Comparison of ENCODE assay signal across 18 cellular contexts in genomic region chr10:70669732-70670317, GRCh38. TPM values are rescaled to one million over a fixed set of nuclear protein-coding genes. Genes with fewer than 3 reads are reported as not detected.
DNase-seq lines count a peak whose midpoint lies in the region; ATAC-seq and TF ChIP-seq lines count a peak whose summit lies in the region.
"Had no signal": no experiment of that assay in that cellular context is flagged by ENCODE, and none has a peak within 500 bp of the region (broad histone marks: within the 10 kb centered on the region; RNA-seq: fewer than 3 reads in every experiment).

No MANE protein-coding gene starts in this region.

- H3K18ac ChIP-seq in mesenchymal stem cell (ENCODE audit: low read depth in 1 of 2, low read length in 2 of 2): no peak overlapping the region

- intact Hi-C loops in Calu3 (cut with micrococcal nuclease; ENCODE audit: unreplicated experiment): no loop called here

- H2BK12ac ChIP-seq in mesenchymal stem cell (ENCODE audit: low read length in 2 of 2): no peak overlapping the region

- ATAC-seq in GM18870 (IDR thresholded peaks at IDR 0.05; ENCODE audit: unreplicated experiment): no peak

- H3K4me1 Mint-ChIP-seq in Calu3 (ENCODE audit: low read depth, unreplicated experiment): peaks cover 8% of the 10 kb centered on the region
- peaks cover 40% of the 10 kb centered on the region for H3K4me1 Mint-ChIP-seq in chondrocyte (ENCODE audit: low read depth)

- no peak overlapping the region for H3K4ac ChIP-seq in mesenchymal stem cell (ENCODE audit: low read depth in 1 of 2, low read length in 2 of 2)

- H4K8ac ChIP-seq in mesenchymal stem cell (ENCODE audit: low read length): no peak overlapping the region

- H3K9ac ChIP-seq in mesenchymal stem cell (ENCODE audit: low read length): no peak overlapping the region
- H3K9ac ChIP-seq: BLaER1 treated with 17β-estradiol and CSF1 and Interleukin-3, amounts not matched to agents 10 nM and 100 nM; GM23248 had no signal

- H3K9me3 ChIP-seq in mesenchymal stem cell (ENCODE audit: control insufficient read depth, low read length) (no peaks in the 10 kb centered on the region), hepatocyte (ENCODE audit: low read depth) (no peaks in the 10 kb centered on the region)
- H3K9me3 ChIP-seq: HAP-1 had no signal

- H3K27me3 ChIP-seq in mesenchymal stem cell (ENCODE audit: control insufficient read depth in 1 of 2, insufficient read depth in 1 of 2, low read length in 2 of 2): no peaks in the 10 kb centered on the region
- peaks cover 35% of the 10 kb centered on the region for H3K27me3 ChIP-seq in hepatocyte

- H3K79me2 ChIP-seq in hepatocyte: no peaks in the 10 kb centered on the region

- H3K4me2 ChIP-seq in mesenchymal stem cell (ENCODE audit: low read length, poor library complexity, severe bottlenecking): no peak overlapping the region
- no peak overlapping the region for H3K4me2 ChIP-seq in hepatocyte

- BruUV-seq in Calu3 (replicated peaks; lab: Mats Ljungman, UMichigan): no TSS peak

- WGBS in mesenchymal stem cell: 73% methylated on average over 7 of the region's 7 CpGs
- 81% methylated on average over 7 of the region's 7 CpGs for WGBS in hepatocyte (ENCODE audit: low lambda C conversion rate, missing lambda C conversion rate)

- H3K9me2 ChIP-seq in hepatocyte (replicated peaks; ENCODE audit: insufficient read depth): no peaks in the 10 kb centered on the region

- no peak overlapping the region for H2BK120ac ChIP-seq in mesenchymal stem cell (ENCODE audit: low read depth, low read length)

- H3K27ac Mint-ChIP-seq in Calu3 (ENCODE audit: unreplicated experiment) (peak overlapping the region; percentile 15), chondrocyte (ENCODE audit: unreplicated experiment) (no peak overlapping the region)
- H3K27ac Mint-ChIP-seq: CD4-positive, CD25-positive, alpha-beta regulatory T cell; IgD-negative memory B cell had no signal

- H3K36me3 Mint-ChIP-seq in Calu3 (ENCODE audit: insufficient read depth, unreplicated experiment): no peaks in the 10 kb centered on the region
- peaks cover 1% of the 10 kb centered on the region for H3K36me3 Mint-ChIP-seq in chondrocyte (ENCODE audit: low read depth)
- H3K36me3 Mint-ChIP-seq: CD4-positive, CD25-positive, alpha-beta regulatory T cell; IgD-negative memory B cell had no signal

- peaks cover 2% of the 10 kb centered on the region for H3K79me1 ChIP-seq in mesenchymal stem cell (replicated peaks; ENCODE audit: low read length, poor library complexity, severe bottlenecking)

- H3K27me3 Mint-ChIP-seq in Calu3 (ENCODE audit: unreplicated experiment): peaks cover 79% of the 10 kb centered on the region
- H3K27me3 Mint-ChIP-seq in chondrocyte (ENCODE audit: low read depth): peaks cover 3% of the 10 kb centered on the region

- no peak overlapping the region for H3K23ac ChIP-seq in mesenchymal stem cell (ENCODE audit: low read length in 2 of 2)

- peaks cover 6 to 7% of the 10 kb centered on the region in 2 experiments for H3K36me3 ChIP-seq in mesenchymal stem cell (ENCODE audit: control insufficient read depth in 1 of 2, insufficient read depth in 2 of 2, low read depth in 1 of 2, low read length in 2 of 2)
- no peaks in the 10 kb centered on the region for H3K36me3 ChIP-seq in hepatocyte (replicated peaks; ENCODE audit: insufficient read depth, low read depth)
- H3K36me3 ChIP-seq: BLaER1 treated with 17β-estradiol and CSF1 and Interleukin-3, amounts not matched to agents 10 nM and 100 nM; HAP-1 had no signal

- no peak for DNase-seq in Calu3
- DNase-seq in chondrocyte (ENCODE audit: low spot score): peak; percentile 48
- DNase-seq in mesenchymal stem cell: no peak
- DNase-seq in substantia nigra (lab: John Stamatoyannopoulos, UW): no peak
- DNase-seq in EL: no peak
- no peak for DNase-seq in stimulated activated CD4-positive, alpha-beta T cell treated with anti-CD3 and anti-CD28 coated beads, Interleukin-15, amount 100 ng/mL, for 24 hours
- no peak for DNase-seq in hepatocyte (ENCODE audit: low spot score)
- DNase-seq: 8988T; ACHN; CD4-positive, CD25-positive, alpha-beta regulatory T cell; DMS79 treated with DMSO at 0.1 percent for 48 hours; GDM1; GM23248 had no signal

- no peaks in the 10 kb centered on the region for H3K9me3 Mint-ChIP-seq in Calu3 (ENCODE audit: low read depth, unreplicated experiment)
- H3K9me3 Mint-ChIP-seq in chondrocyte (ENCODE audit: low read depth): no peaks in the 10 kb centered on the region

- no peak overlapping the region for H3K27ac ChIP-seq in mesenchymal stem cell (ENCODE audit: low read length, poor library complexity, severe bottlenecking)
- peak overlapping the region; percentile 91 for H3K27ac ChIP-seq in substantia nigra (ENCODE audit: low read depth, low read length, poor library complexity, severe bottlenecking)
- no peak overlapping the region for H3K27ac ChIP-seq in hepatocyte
- H3K27ac ChIP-seq: BLaER1 treated with 17β-estradiol and CSF1 and Interleukin-3, amounts not matched to agents 10 nM and 100 nM; GM23248 had no signal

- H2BK15ac ChIP-seq in mesenchymal stem cell (ENCODE audit: low read depth, poor library complexity, severe bottlenecking): no peak overlapping the region

- CTCF ChIA-PET in Calu3 (lab: Charles Lee): no interaction called here

- H3K4me3 Mint-ChIP-seq in Calu3 (ENCODE audit: low read depth, unreplicated experiment): no peak overlapping the region
- no peak overlapping the region for H3K4me3 Mint-ChIP-seq in chondrocyte (ENCODE audit: unreplicated experiment)
- H3K4me3 Mint-ChIP-seq: IgD-negative memory B cell had no signal

- no peaks in the 10 kb centered on the region for H4K20me1 ChIP-seq in hepatocyte (ENCODE audit: insufficient read depth, poor library complexity, severe bottlenecking)

- peak overlapping the region; percentile 1 for H2BK5ac ChIP-seq in mesenchymal stem cell (ENCODE audit: low read depth, low read length, poor library complexity, severe bottlenecking)

- H3K4me1 ChIP-seq in mesenchymal stem cell (ENCODE audit: control insufficient read depth, insufficient read depth, low read depth, low read length): peaks cover 34% of the 10 kb centered on the region
- H3K4me1 ChIP-seq in hepatocyte (ENCODE audit: insufficient read depth): no peaks in the 10 kb centered on the region
- H3K4me1 ChIP-seq: HAP-1 had no signal

- H2AK5ac ChIP-seq in mesenchymal stem cell (ENCODE audit: low read length, severe bottlenecking): peak overlapping the region; percentile 98

- H4K91ac ChIP-seq in mesenchymal stem cell (ENCODE audit: low read length): no peak overlapping the region

- TF ChIP-seq CTCF in Calu3 (IDR thresholded peaks at IDR 0.05; ENCODE audit: unreplicated experiment) (no peak), chondrocyte (IDR thresholded peaks at IDR 0.05) (no peak), hepatocyte (IDR thresholded peaks at IDR 0.05; ENCODE audit: poor library complexity) (no peak)

- H3K14ac ChIP-seq in mesenchymal stem cell (ENCODE audit: low read length in 2 of 2): no peak overlapping the region

- H3K4me3 ChIP-seq in mesenchymal stem cell (ENCODE audit: insufficient read depth in 1 of 2, low read depth in 1 of 2, low read length in 2 of 2) (no peak overlapping the region), hepatocyte (no peak overlapping the region)
- H3K4me3 ChIP-seq: BLaER1 treated with 17β-estradiol and CSF1 and Interleukin-3, amounts not matched to agents 10 nM and 100 nM; GM23248; HAP-1 had no signal

- H2AFZ ChIP-seq in mesenchymal stem cell (ENCODE audit: low read depth, low read length): no peak overlapping the region
- H2AFZ ChIP-seq in hepatocyte: no peak overlapping the region
- H2AFZ ChIP-seq: GM23248 had no signal

RNA-seq across cellular contexts. Expression of gene ADAMTS14, which starts 2.5 kb away (rescaled TPM):
- total RNA-seq in Calu3 (2022) (0.12 and 0.14 TPM in 2 replicates), chondrocyte (7.7 to 9.2 TPM (median 8.7 TPM) in 3 replicates), hepatocyte (0.60 and 0.87 TPM in 2 replicates)
- polyA plus RNA-seq in mesenchymal stem cell (2013, experiment 1 of 2): 1.3 TPM
- polyA plus RNA-seq in mesenchymal stem cell (2013, experiment 2 of 2): 1.3 TPM
- polyA plus RNA-seq in hepatocyte: 0.95 and 2.1 TPM in 2 replicates
- total RNA-seq: CD4-positive, CD25-positive, alpha-beta regulatory T cell; HT1080 had no signal
- polyA plus RNA-seq: CD4-positive, CD25-positive, alpha-beta regulatory T cell; IgD-negative memory B cell had no signal
